Comparison of ENCODE assay signal across 8 cellular contexts in the genomic region with DNA sequence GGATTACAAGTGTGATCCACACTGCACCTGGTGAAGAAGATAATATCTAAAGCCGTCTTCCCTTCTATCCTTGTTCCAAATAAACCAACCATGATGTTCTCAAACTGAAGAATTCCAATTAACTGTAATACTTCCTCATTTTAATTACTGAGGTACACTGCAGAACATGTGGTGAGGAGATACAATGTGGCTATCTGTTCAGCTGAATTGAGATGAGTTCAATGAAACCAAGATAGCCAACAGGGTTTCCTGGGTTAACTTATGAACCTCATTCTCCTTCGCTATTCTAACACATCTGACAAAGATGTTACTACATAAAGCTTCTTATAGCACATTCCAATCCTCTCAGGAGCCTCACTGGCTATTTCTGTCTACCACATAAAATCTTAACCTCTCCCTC.
"Had no signal": no experiment of that assay in that cellular context is flagged by ENCODE, and none has a peak within 500 bp of the region (broad histone marks: within the 10 kb centered on the region; RNA-seq: fewer than 3 reads in every experiment).

No MANE protein-coding gene starts in this region.

- H3K4me1 Mint-ChIP-seq: IgD-negative memory B cell had no signal

- H3K4me3 ChIP-seq: K562 had no signal

- H3K27ac ChIP-seq: HL-60, KMS-11 had no signal

- H3K4me2 ChIP-seq: KMS-11 had no signal

- H3K9ac ChIP-seq: KMS-11 had no signal

- ATAC-seq: HepG2, K562 had no signal

- H3K9me3 Mint-ChIP-seq: IgD-negative memory B cell had no signal

- DNase-seq: IMR-90, KBM-7, KG1 had no signal
